ENCODE assay signal across 1 cellular context in the genomic region with DNA sequence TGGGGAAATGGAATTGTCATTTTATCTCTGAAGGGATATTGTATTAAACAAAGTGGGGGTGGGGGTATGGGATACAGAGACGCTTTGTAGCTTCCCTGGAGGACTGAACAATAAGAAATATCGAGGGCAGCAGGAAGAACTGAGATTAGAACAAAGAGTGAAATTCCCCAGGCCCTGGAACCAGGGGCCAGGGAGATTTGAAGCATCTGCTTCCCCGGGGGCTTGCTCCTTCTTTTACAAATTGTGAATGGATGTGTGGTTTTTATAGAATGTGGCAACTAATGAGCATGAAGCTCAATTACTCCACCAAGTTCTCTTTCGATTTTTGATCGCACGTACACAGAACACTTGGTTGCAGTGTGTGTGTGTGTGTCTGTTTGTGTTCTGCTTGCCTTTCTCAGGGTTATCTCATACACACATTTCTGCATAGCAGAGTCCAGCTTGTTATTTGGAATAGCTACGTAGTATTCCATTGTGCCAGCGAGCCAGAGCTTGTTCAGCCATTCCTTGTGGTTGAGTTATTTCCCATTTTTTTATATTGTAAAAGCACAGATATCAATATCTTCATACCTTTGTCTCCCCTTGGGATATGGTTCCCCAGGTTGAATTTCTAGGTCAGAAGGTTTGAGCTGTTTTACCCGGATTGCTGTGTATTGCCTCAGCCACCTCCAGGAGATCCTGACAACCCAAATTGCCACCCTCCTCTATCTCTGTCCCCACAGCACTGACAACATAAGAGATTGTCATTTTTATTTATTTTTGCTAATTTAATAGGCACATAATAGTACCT.
TF ChIP-seq lines count a peak whose summit lies in the region.

No MANE protein-coding gene starts in this region.

TF ChIP-seq in GM23338, 12 proteins besides CTCF, POLR2A, EP300 and RAD21:
- TF ChIP-seq ZNF114 (CRISPR knock-in tag; IDR thresholded peaks at IDR 0.05) (no peak), STAT1 (IDR thresholded peaks at IDR 0.05; ENCODE audit: unreplicated experiment) (no peak), JUNB (IDR thresholded peaks at IDR 0.05; ENCODE audit: unreplicated experiment) (no peak), ZNF331 (CRISPR knock-in tag; IDR thresholded peaks at IDR 0.05; ENCODE audit: low read depth) (no peak), EZH2 (IDR thresholded peaks at IDR 0.05; ENCODE audit: low read depth, unreplicated experiment) (no peak), REST (IDR thresholded peaks at IDR 0.05; ENCODE audit: unreplicated experiment) (no peak), NANOG (IDR thresholded peaks at IDR 0.05; ENCODE audit: borderline replicate concordance) (no peak), EZH2phosphoT487 (IDR thresholded peaks at IDR 0.05; ENCODE audit: unreplicated experiment) (no peak), CREB1 (CRISPR knock-in tag; IDR thresholded peaks at IDR 0.05; ENCODE audit: low read depth) (no peak), ETS1 (IDR thresholded peaks at IDR 0.05) (no peak), POLR2AphosphoS5 (IDR thresholded peaks at IDR 0.05; ENCODE audit: low read depth) (no peak)
- TF ChIP-seq, protein P1, sequence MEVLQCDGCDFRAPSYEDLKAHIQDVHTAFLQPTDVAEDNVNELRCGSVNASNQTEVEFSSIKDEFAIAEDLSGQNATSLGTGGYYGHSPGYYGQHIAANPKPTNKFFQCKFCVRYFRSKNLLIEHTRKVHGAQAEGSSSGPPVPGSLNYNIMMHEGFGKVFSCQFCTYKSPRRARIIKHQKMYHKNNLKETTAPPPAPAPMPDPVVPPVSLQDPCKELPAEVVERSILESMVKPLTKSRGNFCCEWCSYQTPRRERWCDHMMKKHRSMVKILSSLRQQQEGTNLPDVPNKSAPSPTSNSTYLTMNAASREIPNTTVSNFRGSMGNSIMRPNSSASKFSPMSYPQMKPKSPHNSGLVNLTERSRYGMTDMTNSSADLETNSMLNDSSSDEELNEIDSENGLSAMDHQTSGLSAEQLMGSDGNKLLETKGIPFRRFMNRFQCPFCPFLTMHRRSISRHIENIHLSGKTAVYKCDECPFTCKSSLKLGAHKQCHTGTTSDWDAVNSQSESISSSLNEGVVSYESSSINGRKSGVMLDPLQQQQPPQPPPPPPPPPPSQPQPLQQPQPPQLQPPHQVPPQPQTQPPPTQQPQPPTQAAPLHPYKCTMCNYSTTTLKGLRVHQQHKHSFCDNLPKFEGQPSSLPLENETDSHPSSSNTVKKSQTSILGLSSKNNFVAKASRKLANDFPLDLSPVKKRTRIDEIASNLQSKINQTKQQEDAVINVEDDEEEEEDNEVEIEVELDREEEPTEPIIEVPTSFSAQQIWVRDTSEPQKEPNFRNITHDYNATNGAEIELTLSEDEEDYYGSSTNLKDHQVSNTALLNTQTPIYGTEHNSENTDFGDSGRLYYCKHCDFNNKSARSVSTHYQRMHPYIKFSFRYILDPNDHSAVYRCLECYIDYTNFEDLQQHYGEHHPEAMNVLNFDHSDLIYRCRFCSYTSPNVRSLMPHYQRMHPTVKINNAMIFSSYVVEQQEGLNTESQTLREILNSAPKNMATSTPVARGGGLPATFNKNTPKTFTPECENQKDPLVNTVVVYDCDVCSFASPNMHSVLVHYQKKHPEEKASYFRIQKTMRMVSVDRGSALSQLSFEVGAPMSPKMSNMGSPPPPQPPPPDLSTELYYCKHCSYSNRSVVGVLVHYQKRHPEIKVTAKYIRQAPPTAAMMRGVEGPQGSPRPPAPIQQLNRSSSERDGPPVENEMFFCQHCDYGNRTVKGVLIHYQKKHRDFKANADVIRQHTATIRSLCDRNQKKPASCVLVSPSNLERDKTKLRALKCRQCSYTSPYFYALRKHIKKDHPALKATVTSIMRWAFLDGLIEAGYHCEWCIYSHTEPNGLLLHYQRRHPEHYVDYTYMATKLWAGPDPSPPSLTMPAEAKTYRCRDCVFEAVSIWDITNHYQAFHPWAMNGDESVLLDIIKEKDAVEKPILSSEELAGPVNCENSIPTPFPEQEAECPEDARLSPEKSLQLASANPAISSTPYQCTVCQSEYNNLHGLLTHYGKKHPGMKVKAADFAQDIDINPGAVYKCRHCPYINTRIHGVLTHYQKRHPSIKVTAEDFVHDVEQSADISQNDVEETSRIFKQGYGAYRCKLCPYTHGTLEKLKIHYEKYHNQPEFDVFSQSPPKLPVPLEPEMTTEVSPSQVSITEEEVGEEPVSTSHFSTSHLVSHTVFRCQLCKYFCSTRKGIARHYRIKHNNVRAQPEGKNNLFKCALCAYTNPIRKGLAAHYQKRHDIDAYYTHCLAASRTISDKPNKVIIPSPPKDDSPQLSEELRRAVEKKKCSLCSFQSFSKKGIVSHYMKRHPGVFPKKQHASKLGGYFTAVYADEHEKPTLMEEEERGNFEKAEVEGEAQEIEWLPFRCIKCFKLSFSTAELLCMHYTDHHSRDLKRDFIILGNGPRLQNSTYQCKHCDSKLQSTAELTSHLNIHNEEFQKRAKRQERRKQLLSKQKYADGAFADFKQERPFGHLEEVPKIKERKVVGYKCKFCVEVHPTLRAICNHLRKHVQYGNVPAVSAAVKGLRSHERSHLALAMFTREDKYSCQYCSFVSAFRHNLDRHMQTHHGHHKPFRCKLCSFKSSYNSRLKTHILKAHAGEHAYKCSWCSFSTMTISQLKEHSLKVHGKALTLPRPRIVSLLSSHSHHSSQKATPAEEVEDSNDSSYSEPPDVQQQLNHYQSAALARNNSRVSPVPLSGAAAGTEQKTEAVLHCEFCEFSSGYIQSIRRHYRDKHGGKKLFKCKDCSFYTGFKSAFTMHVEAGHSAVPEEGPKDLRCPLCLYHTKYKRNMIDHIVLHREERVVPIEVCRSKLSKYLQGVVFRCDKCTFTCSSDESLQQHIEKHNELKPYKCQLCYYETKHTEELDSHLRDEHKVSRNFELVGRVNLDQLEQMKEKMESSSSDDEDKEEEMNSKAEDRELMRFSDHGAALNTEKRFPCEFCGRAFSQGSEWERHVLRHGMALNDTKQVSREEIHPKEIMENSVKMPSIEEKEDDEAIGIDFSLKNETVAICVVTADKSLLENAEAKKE (CRISPR knock-in tag; IDR thresholded peaks at IDR 0.05) = no peak
